Comparison of ENCODE assay signal across 1 cellular context in genomic region chr2:11354363-11355154, GRCh38.
TF ChIP-seq lines count a peak whose summit lies in the region.

No MANE protein-coding gene starts in this region.

TF ChIP-seq in HepG2, 621 proteins besides CTCF, POLR2A, EP300 and RAD21 (continued from another document and continues in another):
- no peak for TF ChIP-seq ETS1 (CRISPR knock-in tag; IDR thresholded peaks at IDR 0.05)
- TF ChIP-seq TAF15 (IDR thresholded peaks at IDR 0.05; ENCODE audit: low read depth, low read length, poor library complexity, severe bottlenecking): no peak
- peak; percentile 98 for TF ChIP-seq ZSCAN9 (CRISPR knock-in tag; IDR thresholded peaks at IDR 0.05; ENCODE audit: borderline replicate concordance)
- TF ChIP-seq ZSCAN25 (CRISPR knock-in tag; IDR thresholded peaks at IDR 0.05): peak; percentile 95
- no peak for TF ChIP-seq IKZF4 (CRISPR knock-in tag; IDR thresholded peaks at IDR 0.05; ENCODE audit: borderline replicate concordance, low read depth, not compliant biosample characterization)
- TF ChIP-seq CENPX (CRISPR knock-in tag; IDR thresholded peaks at IDR 0.05): no peak
- peak; percentile 21; the same call in 1 of the 2 replicates for TF ChIP-seq ZNF34 (CRISPR knock-in tag; IDR thresholded peaks at IDR 0.05; ENCODE audit: borderline replicate concordance)
- TF ChIP-seq CEBPB (IDR thresholded peaks at IDR 0.05; ENCODE audit: borderline replicate concordance, low read depth, low read length): no peak
- TF ChIP-seq ZBTB44 (CRISPR knock-in tag; IDR thresholded peaks at IDR 0.05): peak; percentile 85
- TF ChIP-seq ZNF24 (IDR thresholded peaks at IDR 0.05): peak; percentile 77
- no peak for TF ChIP-seq SNRNP70 (IDR thresholded peaks at IDR 0.05; ENCODE audit: low read depth, low read length)
- peak; percentile 54 for TF ChIP-seq STAG1 (CRISPR knock-in tag; IDR thresholded peaks at IDR 0.05)
- TF ChIP-seq ZSCAN21 (CRISPR knock-in tag; IDR thresholded peaks at IDR 0.05; ENCODE audit: borderline replicate concordance): peak; percentile 90
- TF ChIP-seq MBD4 (IDR thresholded peaks at IDR 0.05; ENCODE audit: borderline replicate concordance, low read length): peak; percentile 99
- peak; percentile 95 for TF ChIP-seq ZBTB4 (CRISPR knock-in tag; IDR thresholded peaks at IDR 0.05; ENCODE audit: borderline replicate concordance)
- TF ChIP-seq ZBTB7B (CRISPR knock-in tag; IDR thresholded peaks at IDR 0.05): peak; percentile 100
- 0 out of 2 replicates have a peak, but pooled peaks have one; percentile 74 for TF ChIP-seq THAP7 (CRISPR knock-in tag; IDR thresholded peaks at IDR 0.05)
- TF ChIP-seq NR0B2 (CRISPR knock-in tag; IDR thresholded peaks at IDR 0.05): peak; percentile 82; the same call in 1 of the 2 replicates
- TF ChIP-seq ZNF274 (CRISPR knock-in tag; IDR thresholded peaks at IDR 0.05): peak; percentile 22; the same call in 1 of the 2 replicates
- no peak for TF ChIP-seq MBNL3 (CRISPR knock-in tag; conservative IDR thresholded peaks at IDR 0.05)
- TF ChIP-seq PTBP1 (IDR thresholded peaks at IDR 0.05; ENCODE audit: low read depth, low read length, poor library complexity, severe bottlenecking): no peak
- TF ChIP-seq ZNF468 (CRISPR knock-in tag; IDR thresholded peaks at IDR 0.05): no peak
- TF ChIP-seq SNAPC4 (CRISPR knock-in tag; IDR thresholded peaks at IDR 0.05): peak; percentile 85; the same call in 1 of the 2 replicates
- peak; percentile 84; the same call in 1 of the 2 replicates for TF ChIP-seq ZNF670 (CRISPR knock-in tag; IDR thresholded peaks at IDR 0.05; ENCODE audit: borderline replicate concordance)
- TF ChIP-seq SRSF4 (IDR thresholded peaks at IDR 0.05; ENCODE audit: low read depth, low read length, poor library complexity, severe bottlenecking): no peak
- 0 out of 2 replicates have a peak, but pooled peaks have one; percentile 68 for TF ChIP-seq ZNF335 (CRISPR knock-in tag; IDR thresholded peaks at IDR 0.05)
- TF ChIP-seq IKZF5 (CRISPR knock-in tag; IDR thresholded peaks at IDR 0.05): peak; percentile 99
- peak; percentile 89 for TF ChIP-seq TCF7L2 (IDR thresholded peaks at IDR 0.05; ENCODE audit: low read depth, low read length)
- TF ChIP-seq CSRNP1 (CRISPR knock-in tag; IDR thresholded peaks at IDR 0.05): peak; percentile 51; the same call in 1 of the 2 replicates
- no peak for TF ChIP-seq ZFP82 (CRISPR knock-in tag; IDR thresholded peaks at IDR 0.05; ENCODE audit: borderline replicate concordance)
- 0 out of 2 replicates have a peak, but pooled peaks have one; percentile 56 for TF ChIP-seq FLYWCH1 (CRISPR knock-in tag; IDR thresholded peaks at IDR 0.05)
- peak; percentile 83; the same call in 1 of the 2 replicates for TF ChIP-seq ZNF766 (CRISPR knock-in tag; IDR thresholded peaks at IDR 0.05; ENCODE audit: borderline replicate concordance)
- no peak for TF ChIP-seq NFRKB (IDR thresholded peaks at IDR 0.05)
- peak; percentile 95; the same call in 1 of the 2 replicates for TF ChIP-seq CAMTA2 (CRISPR knock-in tag; IDR thresholded peaks at IDR 0.05; ENCODE audit: borderline replicate concordance)
- TF ChIP-seq ZNF543 (CRISPR knock-in tag; IDR thresholded peaks at IDR 0.05): peak; percentile 78; the same call in 1 of the 2 replicates
- peak; percentile 86; the same call in 1 of the 2 replicates for TF ChIP-seq ZNF441 (CRISPR knock-in tag; IDR thresholded peaks at IDR 0.05; ENCODE audit: borderline replicate concordance)
- peak; percentile 86; the same call in 1 of the 2 replicates for TF ChIP-seq PRMT3 (CRISPR knock-in tag; IDR thresholded peaks at IDR 0.05; ENCODE audit: borderline replicate concordance, low read depth)
- TF ChIP-seq CBX1 (IDR thresholded peaks at IDR 0.05; ENCODE audit: low read depth): peak; percentile 86
- TF ChIP-seq ZNF883 (CRISPR knock-in tag; IDR thresholded peaks at IDR 0.05; ENCODE audit: not compliant biosample characterization): no peak
- TF ChIP-seq MEF2D (CRISPR knock-in tag; IDR thresholded peaks at IDR 0.05): peak; percentile 84; the same call in 1 of the 2 replicates
- TF ChIP-seq FOXK2 (IDR thresholded peaks at IDR 0.05): peak; percentile 98
- TF ChIP-seq ELF1 (CRISPR knock-in tag; IDR thresholded peaks at IDR 0.05): peak; percentile 58; the same call in 1 of the 2 replicates
- 0 out of 2 replicates have a peak, but pooled peaks have one; percentile 13 for TF ChIP-seq RARG (CRISPR knock-in tag; IDR thresholded peaks at IDR 0.05; ENCODE audit: low read depth)
- peak; percentile 79 for TF ChIP-seq ZNF124 (CRISPR knock-in tag; IDR thresholded peaks at IDR 0.05)
- TF ChIP-seq PRDM4 (CRISPR knock-in tag; IDR thresholded peaks at IDR 0.05; ENCODE audit: borderline replicate concordance): no peak
- TF ChIP-seq JUN (CRISPR knock-in tag; IDR thresholded peaks at IDR 0.05): peak; percentile 95
- peak; percentile 46 for TF ChIP-seq YY1 (IDR thresholded peaks at IDR 0.05; ENCODE audit: insufficient read depth, insufficient replicate concordance, low read depth, low read length)
- TF ChIP-seq ZNF326 (CRISPR knock-in tag; IDR thresholded peaks at IDR 0.05; ENCODE audit: borderline replicate concordance): 0 out of 2 replicates have a peak, but pooled peaks have one; percentile 61
